ENCODE assay signal across 2 cellular contexts in the genomic region with DNA sequence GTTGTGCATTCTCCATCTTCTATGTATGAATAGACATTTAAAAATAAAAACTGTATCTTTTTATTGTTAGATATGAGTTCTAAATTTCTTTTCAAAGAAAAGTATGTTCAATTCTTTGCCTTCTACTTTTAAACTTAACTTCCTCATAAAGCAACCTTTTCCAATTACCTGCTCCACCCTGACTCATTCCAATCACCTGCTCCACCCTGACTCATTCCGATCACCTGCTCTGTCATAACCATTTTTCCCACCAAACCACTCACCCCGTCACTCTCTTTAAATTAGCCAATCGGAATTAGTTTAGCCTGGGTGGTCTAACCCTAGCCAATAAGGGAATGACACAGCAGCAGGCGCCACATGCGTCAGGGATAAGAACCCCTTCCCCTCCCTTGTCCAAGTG.
A peak's percentile ranks its signal among the peaks of the same experiment; 100 is the strongest.
TF ChIP-seq lines count a peak whose summit lies in the region.

No MANE protein-coding gene starts in this region.

TF ChIP-seq in HEK293, 187 proteins besides CTCF, POLR2A, EP300 and RAD21:
- 0 out of 2 replicates have a peak, but pooled peaks have one; percentile 30 for TF ChIP-seq ZNF223 (tag by site-specific recombination; IDR thresholded peaks at IDR 0.05)
TF ChIP-seq in HEK293: peak in this region for 1; not testable (repeated sequence) for 186.

TF ChIP-seq in K562, 482 proteins besides CTCF, POLR2A, EP300 and RAD21:
- peak; percentile 39; the same call in 1 of the 2 replicates for TF ChIP-seq ZBTB33 (CRISPR knock-in tag; IDR thresholded peaks at IDR 0.05)
